24 cellular contexts compared by ENCODE assay signal in the genomic region with DNA sequence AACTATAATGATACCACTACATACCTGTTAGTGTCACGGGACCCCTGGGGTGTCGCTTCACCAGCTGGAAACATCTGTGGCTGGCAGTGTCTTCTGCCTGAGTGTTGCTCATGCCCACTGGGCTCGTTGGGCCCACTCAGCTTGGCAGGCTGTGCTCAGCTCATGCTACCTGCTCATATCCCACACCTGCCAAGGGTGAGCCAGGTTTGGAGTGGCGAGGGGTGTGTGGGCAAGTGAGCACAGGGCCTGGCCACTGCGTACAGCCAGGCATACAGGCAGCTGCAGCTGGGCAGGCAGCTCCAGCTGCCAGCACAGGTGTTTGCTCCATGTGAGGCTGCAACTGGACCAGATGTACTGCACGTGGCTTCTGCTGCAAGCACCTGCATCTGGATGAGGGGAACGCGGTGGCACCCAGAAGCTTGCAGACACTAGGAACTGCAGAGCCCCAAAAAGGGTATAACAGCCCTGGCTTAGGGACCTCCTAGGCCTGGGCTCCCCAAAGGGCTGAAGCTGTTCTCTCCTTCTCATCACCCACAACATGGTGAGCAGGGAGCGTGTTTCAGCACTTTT.
"Had no signal": no experiment of that assay in that cellular context is flagged by ENCODE, and none has a peak within 500 bp of the region (broad histone marks: within the 10 kb centered on the region; RNA-seq: fewer than 3 reads in every experiment).

No MANE protein-coding gene starts in this region.

- H3K9me3 ChIP-seq: body of pancreas, breast epithelium, SK-N-SH had no signal

- H3K27me3 ChIP-seq: body of pancreas, breast epithelium, SJSA1 had no signal

- H3K4me2 ChIP-seq: SK-N-SH had no signal

- H3K9ac ChIP-seq: SK-N-SH had no signal

- H3K36me3 ChIP-seq: breast epithelium, SJSA1 had no signal

- ATAC-seq: activated CD8-positive, alpha-beta T cell treated with anti-CD3 and anti-CD28 coated beads for 36 hours; activated T-cell treated with anti-CD3 and anti-CD28 coated beads, Interleukin-2, amount 50 U/mL, for 72 hours; activated T-helper 17 cell treated with anti-CD3 and anti-CD28 coated beads, Interleukin-2, amount 50 U/mL, for 72 hours; body of pancreas; Panc1 had no signal

- H3K27ac ChIP-seq: body of pancreas, breast epithelium, SJSA1 had no signal

- DNase-seq: activated CD4-positive, alpha-beta T cell treated with anti-CD3 and anti-CD28 coated beads, Interleukin-2, amount 10 ng/mL, durations not matched to agents 24 days and 14 days; activated CD4-positive, alpha-beta T cell treated with anti-CD3 and anti-CD28 coated beads, Interleukin-2, amount 50 U/mL, for 4 hours; activated CD8-positive, alpha-beta T cell treated with anti-CD3 and anti-CD28 coated beads for 36 hours; activated gamma-delta T cell; activated naive CD4-positive, alpha-beta T cell treated with Interleukin-2 at 50 U/mL for 16 hours; activated naive CD8-positive, alpha-beta T cell treated with anti-CD3 and anti-CD28 coated beads, Interleukin-2, amount 10 ng/mL, durations not matched to agents 7 days and 5 days; activated T-cell treated with anti-CD3 and anti-CD28 coated beads, Interleukin-2, amount 50 U/mL, for 1 hour; activated T-cell treated with anti-CD3 and anti-CD28 coated beads, Interleukin-2, amount 50 U/mL, for 72 hours; amygdala; body of pancreas; Karpas-422; KBM-7; NCI-H1105; NCI-H1436; NCI-H1694; NCI-H2029; NCI-H345; NCI-H524 treated with DMSO at 0.1 percent for 48 hours; SHP77 treated with DMSO at 0.1 percent for 48 hours; SK-N-SH had no signal

- H3K4me1 ChIP-seq: body of pancreas, breast epithelium had no signal

- H3K4me3 ChIP-seq: body of pancreas, breast epithelium, SJSA1 had no signal
